In genomic region chr21:45766501-45766900, GRCh38 we compare ENCODE assay signal across 24 cellular contexts.
DNase-seq lines count a peak whose midpoint lies in the region; ATAC-seq and TF ChIP-seq lines count a peak whose summit lies in the region.
"Had no signal": no experiment of that assay in that cellular context is flagged by ENCODE, and none has a peak within 500 bp of the region (broad histone marks: within the 10 kb centered on the region; RNA-seq: fewer than 3 reads in every experiment).

No MANE protein-coding gene starts in this region.

- no peaks in the 10 kb centered on the region for H3K36me3 ChIP-seq in SK-N-SH (replicated peaks in 1 of 2; ENCODE audit: control insufficient read depth in 1 of 2, insufficient read depth in 2 of 2, low read length in 1 of 2)
- H3K36me3 ChIP-seq in CD4-positive, CD25-positive, alpha-beta regulatory T cell (ENCODE audit: control insufficient read depth, insufficient read depth, low read length): no peaks in the 10 kb centered on the region
- H3K36me3 ChIP-seq: colonic mucosa, heart right ventricle, upper lobe of right lung had no signal

- no peak overlapping the region for H3K9ac ChIP-seq in SK-N-SH

- H3K79me2 ChIP-seq in SK-N-SH (ENCODE audit: insufficient read depth): no peaks in the 10 kb centered on the region

- peak overlapping the region in 1 of 4 donors; percentile 86 for H3K4me3 Mint-ChIP-seq in CD4-positive, CD25-positive, alpha-beta regulatory T cell
- no peak overlapping the region for H3K4me3 Mint-ChIP-seq in activated CD4-positive, alpha-beta memory T cell treated with anti-CD3 and anti-CD28 coated beads for 36 hours
- H3K4me3 Mint-ChIP-seq in progenitor cell of endocrine pancreas (ENCODE audit: low read depth): no peak overlapping the region

- no peaks in the 10 kb centered on the region for H3K9me3 ChIP-seq in SK-N-SH
- H3K9me3 ChIP-seq in CD4-positive, CD25-positive, alpha-beta regulatory T cell (ENCODE audit: control insufficient read depth in 2 of 2, low read length in 2 of 2): no peaks in the 10 kb centered on the region
- H3K9me3 ChIP-seq: colonic mucosa, heart right ventricle, upper lobe of right lung had no signal

- H3K27ac Mint-ChIP-seq in CD4-positive, CD25-positive, alpha-beta regulatory T cell: peak overlapping the region; percentile 52 to 94 (median 90)
- H3K27ac Mint-ChIP-seq in activated CD4-positive, alpha-beta memory T cell treated with anti-CD3 and anti-CD28 coated beads for 36 hours: peak overlapping the region; percentile 87
- no peak overlapping the region for H3K27ac Mint-ChIP-seq in progenitor cell of endocrine pancreas

- peak overlapping the region; percentile 51; the same call in 1 of the 2 replicates for H3K4me2 ChIP-seq in SK-N-SH

- CTCF ChIA-PET in SK-N-SH (lab: Yijun Ruan, JAX): interaction anchor here (0.8 to 1.3 kb wide), 3 partner anchors 9 to 210 kb away, joined by 3 to 7 read pairs (median 4); no protein-coding TSS in a partner anchor
- CTCF ChIA-PET in activated CD4-positive, alpha-beta memory T cell treated with anti-CD3 and anti-CD28 coated beads for 36 hours (lab: Charles Lee): interaction anchor here (1.1 kb wide), 1 partner anchor 115 kb away, joined by 3 read pairs; no protein-coding TSS in a partner anchor

- H3K27ac ChIP-seq in SK-N-SH (ENCODE audit: low read depth in 2 of 2, low read length in 1 of 2): peak overlapping the region; percentile 61 to 95; a peak in 3 of 4 replicates
- H3K27ac ChIP-seq in CD4-positive, CD25-positive, alpha-beta regulatory T cell (ENCODE audit: insufficient read depth, low read length, poor library complexity, severe bottlenecking): no peak overlapping the region
- H3K27ac ChIP-seq: 22Rv1, colonic mucosa, heart right ventricle, HL-60, upper lobe of right lung had no signal

- no peaks in the 10 kb centered on the region for H4K20me1 ChIP-seq in SK-N-SH (ENCODE audit: insufficient read depth)

- POLR2A ChIA-PET in SK-N-SH (lab: Yijun Ruan, JAX): interaction anchor here (0.6 kb wide), 1 partner anchor 43 kb away, joined by 3 read pairs; no protein-coding TSS in a partner anchor
- POLR2A ChIA-PET in activated CD4-positive, alpha-beta memory T cell treated with anti-CD3 and anti-CD28 coated beads for 36 hours (lab: Charles Lee): no interaction called here

- TF ChIP-seq CTCF in SK-N-SH (IDR thresholded peaks at IDR 0.05) (no peak), progenitor cell of endocrine pancreas (IDR thresholded peaks at IDR 0.05; ENCODE audit: unreplicated experiment) (no peak)

- H3K9me3 Mint-ChIP-seq in CD4-positive, CD25-positive, alpha-beta regulatory T cell: no peaks in the 10 kb centered on the region
- no peaks in the 10 kb centered on the region for H3K9me3 Mint-ChIP-seq in activated CD4-positive, alpha-beta memory T cell treated with anti-CD3 and anti-CD28 coated beads for 36 hours
- no peaks in the 10 kb centered on the region for H3K9me3 Mint-ChIP-seq in progenitor cell of endocrine pancreas (ENCODE audit: low read depth)
- H3K9me3 Mint-ChIP-seq: brain; CD8-positive, alpha-beta memory T cell had no signal

- no peaks in the 10 kb centered on the region for H3F3A ChIP-seq in SK-N-SH (replicated peaks; ENCODE audit: insufficient read depth)

- peaks cover 5 to 31% (median 16%) of the 10 kb centered on the region in 4 donors for H3K4me1 Mint-ChIP-seq in CD4-positive, CD25-positive, alpha-beta regulatory T cell
- H3K4me1 Mint-ChIP-seq in activated CD4-positive, alpha-beta memory T cell treated with anti-CD3 and anti-CD28 coated beads for 36 hours (ENCODE audit: low read depth): peaks cover 41% of the 10 kb centered on the region
- H3K4me1 Mint-ChIP-seq in progenitor cell of endocrine pancreas (ENCODE audit: low read depth): no peaks in the 10 kb centered on the region

- H3K4me1 ChIP-seq in SK-N-SH (ENCODE audit: control insufficient read depth in 1 of 2, insufficient read depth in 2 of 2, low read depth in 1 of 2, low read length in 1 of 2): peaks cover 22 to 69% of the 10 kb centered on the region in 2 experiments
- H3K4me1 ChIP-seq in CD4-positive, CD25-positive, alpha-beta regulatory T cell (ENCODE audit: control insufficient read depth, insufficient read depth, low read length, poor library complexity, severe bottlenecking): peaks cover 22% of the 10 kb centered on the region
- H3K4me1 ChIP-seq: colonic mucosa, heart right ventricle, upper lobe of right lung had no signal

- H2AFZ ChIP-seq in SK-N-SH (ENCODE audit: low read depth): no peak overlapping the region

- ATAC-seq in SK-N-SH treated with all-trans-retinoic acid at 6 μM for 48 hours: no peak
- ATAC-seq in CD4-positive, CD25-positive, alpha-beta regulatory T cell (ENCODE audit: low read depth in 2 of 2): no peak
- no peak for ATAC-seq in GM21526 (IDR thresholded peaks at IDR 0.05; ENCODE audit: low FRiP score, unreplicated experiment)
- ATAC-seq: heart right ventricle, upper lobe of right lung had no signal

- 92% methylated on average over 4 of the region's 5 CpGs for WGBS in SK-N-SH (ENCODE audit: low lambda C conversion rate)

- H3K27me3 ChIP-seq in SK-N-SH (ENCODE audit: insufficient read depth): no peaks in the 10 kb centered on the region
- H3K27me3 ChIP-seq in CD4-positive, CD25-positive, alpha-beta regulatory T cell (ENCODE audit: control insufficient read depth, insufficient read depth, low read length): no peaks in the 10 kb centered on the region
- H3K27me3 ChIP-seq: colonic mucosa, upper lobe of right lung had no signal

- DNase-seq in SK-N-SH (peak; percentile 57), cerebellar cortex (ENCODE audit: low spot score) (peak; percentile 38), NCI-H1436 treated with DMSO at 0.1 percent for 48 hours (lab: John Stamatoyannopoulos, UW) (no peak), progenitor cell of endocrine pancreas (ENCODE audit: low spot score, unreplicated experiment) (no peak)
- no peak for DNase-seq in CD4-positive, CD25-positive, alpha-beta regulatory T cell
- DNase-seq in activated CD4-positive, alpha-beta memory T cell treated with anti-CD3 and anti-CD28 coated beads for 36 hours: no peak
- DNase-seq: colonic mucosa; DMS153; effector memory CD4-positive, alpha-beta T cell; erythroblast; heart right ventricle; Kasumi-1; NCI-H1092; NCI-H2029 treated with DMSO at 0.1 percent for 48 hours; NCI-H345; NCI-H774; upper lobe of right lung had no signal

- H3K4me3 ChIP-seq in SK-N-SH (ENCODE audit: low read depth in 2 of 2, low read length in 1 of 2): no peak overlapping the region
- H3K4me3 ChIP-seq in CD4-positive, CD25-positive, alpha-beta regulatory T cell (ENCODE audit: low read depth, low read length): no peak overlapping the region
- H3K4me3 ChIP-seq: colonic mucosa, heart right ventricle, lung, upper lobe of right lung had no signal

- TF ChIP-seq RAD21 in SK-N-SH (IDR thresholded peaks at IDR 0.05; ENCODE audit: low read length): no peak

- intact Hi-C loops in activated CD4-positive, alpha-beta memory T cell treated with anti-CD3 and anti-CD28 coated beads for 36 hours (cut with micrococcal nuclease): no loop called here

- peaks cover 4% of the 10 kb centered on the region for H3K27me3 Mint-ChIP-seq in CD4-positive, CD25-positive, alpha-beta regulatory T cell
- no peaks in the 10 kb centered on the region for H3K27me3 Mint-ChIP-seq in activated CD4-positive, alpha-beta memory T cell treated with anti-CD3 and anti-CD28 coated beads for 36 hours
- H3K27me3 Mint-ChIP-seq in progenitor cell of endocrine pancreas: peaks cover 3% of the 10 kb centered on the region

- no peak for TF ChIP-seq EP300 in SK-N-SH (IDR thresholded peaks at IDR 0.05; ENCODE audit: borderline replicate concordance in 1 of 2, low read depth in 1 of 2, low read length in 1 of 2)

- H3K36me3 Mint-ChIP-seq in CD4-positive, CD25-positive, alpha-beta regulatory T cell: peaks cover 3% of the 10 kb centered on the region
- no peaks in the 10 kb centered on the region for H3K36me3 Mint-ChIP-seq in activated CD4-positive, alpha-beta memory T cell treated with anti-CD3 and anti-CD28 coated beads for 36 hours
- no peaks in the 10 kb centered on the region for H3K36me3 Mint-ChIP-seq in progenitor cell of endocrine pancreas (ENCODE audit: insufficient read depth)
- H3K36me3 Mint-ChIP-seq: brain; CD8-positive, alpha-beta memory T cell had no signal

- no peaks in the 10 kb centered on the region for H3K9me2 ChIP-seq in SK-N-SH

TF ChIP-seq in SK-N-SH, 30 proteins besides CTCF, POLR2A, EP300 and RAD21 (continues in another document):
- TF ChIP-seq YY1 (IDR thresholded peaks at IDR 0.05; ENCODE audit: low read depth) (no peak), CHD2 (IDR thresholded peaks at IDR 0.05; ENCODE audit: low read length, partially characterized antibody) (no peak), POLR2AphosphoS5 (IDR thresholded peaks at IDR 0.05; ENCODE audit: low read depth, low read length) (no peak), IRF3 (IDR thresholded peaks at IDR 0.05; ENCODE audit: low read depth, low read length) (no peak), MEF2A (IDR thresholded peaks at IDR 0.05; ENCODE audit: borderline replicate concordance, low read depth) (no peak), JUND (IDR thresholded peaks at IDR 0.05) (no peak)

TF ChIP-seq in SK-N-SH treated with all-trans-retinoic acid at 6 μM for 48 hours, 23 proteins besides CTCF, POLR2A, EP300 and RAD21 (continues in another document):
- no peak for TF ChIP-seq ZNF70 (CRISPR knock-in tag; IDR thresholded peaks at IDR 0.05)
- TF ChIP-seq CSDC2 (CRISPR knock-in tag; IDR thresholded peaks at IDR 0.05): no peak
- TF ChIP-seq PPARA (CRISPR knock-in tag; IDR thresholded peaks at IDR 0.05; ENCODE audit: borderline replicate concordance): no peak
- no peak for TF ChIP-seq BACH2 (CRISPR knock-in tag; IDR thresholded peaks at IDR 0.05; ENCODE audit: borderline replicate concordance)
- TF ChIP-seq, protein P1, sequence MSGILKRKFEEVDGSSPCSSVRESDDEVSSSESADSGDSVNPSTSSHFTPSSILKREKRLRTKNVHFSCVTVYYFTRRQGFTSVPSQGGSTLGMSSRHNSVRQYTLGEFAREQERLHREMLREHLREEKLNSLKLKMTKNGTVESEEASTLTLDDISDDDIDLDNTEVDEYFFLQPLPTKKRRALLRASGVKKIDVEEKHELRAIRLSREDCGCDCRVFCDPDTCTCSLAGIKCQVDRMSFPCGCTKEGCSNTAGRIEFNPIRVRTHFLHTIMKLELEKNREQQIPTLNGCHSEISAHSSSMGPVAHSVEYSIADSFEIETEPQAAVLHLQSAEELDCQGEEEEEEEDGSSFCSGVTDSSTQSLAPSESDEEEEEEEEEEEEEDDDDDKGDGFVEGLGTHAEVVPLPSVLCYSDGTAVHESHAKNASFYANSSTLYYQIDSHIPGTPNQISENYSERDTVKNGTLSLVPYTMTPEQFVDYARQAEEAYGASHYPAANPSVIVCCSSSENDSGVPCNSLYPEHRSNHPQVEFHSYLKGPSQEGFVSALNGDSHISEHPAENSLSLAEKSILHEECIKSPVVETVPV (CRISPR knock-in tag; IDR thresholded peaks at IDR 0.05): no peak
- no peak for TF ChIP-seq OSR1 (CRISPR knock-in tag; IDR thresholded peaks at IDR 0.05)
- no peak for TF ChIP-seq RARB (CRISPR knock-in tag; IDR thresholded peaks at IDR 0.05)
- no peak for TF ChIP-seq ZFP3 (CRISPR knock-in tag; IDR thresholded peaks at IDR 0.05)

Comparison
In these comparisons a context has a peak if more than half of its experiments do, and no peak if none do; other contexts are left out.
1. DNase-seq: peak in SK-N-SH (single experiment) and cerebellar cortex (single experiment); none in CD4-positive, CD25-positive, alpha-beta regulatory T cell (0 of 3), activated CD4-positive, alpha-beta memory T cell treated with anti-CD3 and anti-CD28 coated beads for 36 hours (single experiment), NCI-H1436 treated with DMSO at 0.1 percent for 48 hours (single experiment) and progenitor cell of endocrine pancreas (single experiment).